ENCODE assay signal across 17 cellular contexts in genomic region chrX:133586443-133586842, GRCh38.
DNase-seq lines count a peak whose midpoint lies in the region; ATAC-seq and TF ChIP-seq lines count a peak whose summit lies in the region.
"Had no signal": no experiment of that assay in that cellular context is flagged by ENCODE, and none has a peak within 500 bp of the region (broad histone marks: within the 10 kb centered on the region; RNA-seq: fewer than 3 reads in every experiment).

No MANE protein-coding gene starts in this region.

- H3K4me1 ChIP-seq in mesendoderm (ENCODE audit: control insufficient read depth, low read depth, low read length) (no peaks in the 10 kb centered on the region), adrenal gland (replicated peaks in 1 of 2) (no peaks in the 10 kb centered on the region)
- H3K4me1 ChIP-seq: BE2C, HAP-1 had no signal

- CTCF ChIA-PET in activated CD8-positive, alpha-beta T cell treated with anti-CD3 and anti-CD28 coated beads for 36 hours (lab: Charles Lee) = no interaction called here

- H3K36me3 Mint-ChIP-seq in activated CD8-positive, alpha-beta T cell treated with anti-CD3 and anti-CD28 coated beads for 36 hours (ENCODE audit: low read depth) = no peaks in the 10 kb centered on the region
- H3K36me3 Mint-ChIP-seq: CD4-positive, alpha-beta memory T cell had no signal

- H2BK120ac ChIP-seq in mesendoderm (ENCODE audit: low read depth, low read length) = no peak overlapping the region

- H3K79me1 ChIP-seq in mesendoderm (ENCODE audit: low read length) = no peaks in the 10 kb centered on the region

- no peak overlapping the region for H3K9ac ChIP-seq in mesendoderm (ENCODE audit: low read length)

- H3K27me3 ChIP-seq in mesendoderm (ENCODE audit: insufficient read depth, low read length, poor library complexity) = no peaks in the 10 kb centered on the region
- peaks cover 24% of the 10 kb centered on the region for H3K27me3 ChIP-seq in adrenal gland
- H3K27me3 ChIP-seq: BE2C had no signal

- no peaks in the 10 kb centered on the region for H3K4me1 Mint-ChIP-seq in activated CD8-positive, alpha-beta T cell treated with anti-CD3 and anti-CD28 coated beads for 36 hours (ENCODE audit: low read depth)
- H3K4me1 Mint-ChIP-seq: CD4-positive, alpha-beta memory T cell had no signal

- H3K27me3 Mint-ChIP-seq in activated CD8-positive, alpha-beta T cell treated with anti-CD3 and anti-CD28 coated beads for 36 hours = no peaks in the 10 kb centered on the region

- POLR2A ChIA-PET in activated CD8-positive, alpha-beta T cell treated with anti-CD3 and anti-CD28 coated beads for 36 hours (lab: Charles Lee) = no interaction called here

- H3K4me3 ChIP-seq in epithelial cell of esophagus (ENCODE audit: low read length) = no peak overlapping the region
- H3K4me3 ChIP-seq in mesendoderm (ENCODE audit: low read length) = no peak overlapping the region
- H3K4me3 ChIP-seq in adrenal gland = no peak overlapping the region
- H3K4me3 ChIP-seq: HAP-1 had no signal

- H3K36me3 ChIP-seq in mesendoderm (ENCODE audit: control insufficient read depth, insufficient read depth, low read length) = no peaks in the 10 kb centered on the region
- H3K36me3 ChIP-seq in adrenal gland (replicated peaks in 1 of 2) = no peaks in the 10 kb centered on the region
- H3K36me3 ChIP-seq: BE2C had no signal

- H3K27ac ChIP-seq in mesendoderm (ENCODE audit: low read depth, low read length) (no peak overlapping the region), adrenal gland (no peak overlapping the region)

- H2BK15ac ChIP-seq in mesendoderm (replicated peaks; ENCODE audit: low read depth) = no peak overlapping the region

- H3K23ac ChIP-seq in mesendoderm (ENCODE audit: low read length) = no peak overlapping the region

- no peaks in the 10 kb centered on the region for H3K9me3 ChIP-seq in adrenal gland (replicated peaks in 1 of 3)
- H3K9me3 ChIP-seq: BE2C, HAP-1 had no signal

- no peaks in the 10 kb centered on the region for H3K9me3 Mint-ChIP-seq in activated CD8-positive, alpha-beta T cell treated with anti-CD3 and anti-CD28 coated beads for 36 hours
- H3K9me3 Mint-ChIP-seq: CD4-positive, alpha-beta memory T cell had no signal

- no peak overlapping the region for H3K4me3 Mint-ChIP-seq in activated CD8-positive, alpha-beta T cell treated with anti-CD3 and anti-CD28 coated beads for 36 hours
- H3K4me3 Mint-ChIP-seq: CD4-positive, alpha-beta memory T cell had no signal

- TF ChIP-seq POLR2A in adrenal gland (IDR thresholded peaks at IDR 0.05) = no peak

- H2BK5ac ChIP-seq in mesendoderm (ENCODE audit: low read length) = no peak overlapping the region

- no peak overlapping the region for H4K8ac ChIP-seq in mesendoderm (ENCODE audit: low read depth, low read length)

- H3K56ac ChIP-seq in mesendoderm (ENCODE audit: low read length) = no peak overlapping the region

- intact Hi-C loops in activated CD8-positive, alpha-beta T cell treated with anti-CD3 and anti-CD28 coated beads for 36 hours (cut with micrococcal nuclease) = no loop called here
- intact Hi-C loops in adrenal gland (cut with DNase I) = no loop called here

- H3K4me2 ChIP-seq in mesendoderm (ENCODE audit: low read length) = no peak overlapping the region

- H3K18ac ChIP-seq in mesendoderm (ENCODE audit: low read length) = no peak overlapping the region

- DNase-seq in AG08395 (ENCODE audit: low spot score) (peak; percentile 14), M059J (ENCODE audit: low read depth) (peak; percentile 62), epithelial cell of esophagus (ENCODE audit: low read depth) (peak; percentile 28), mesendoderm (peak; percentile 46), NCI-H1694 (lab: John Stamatoyannopoulos, UW) (no peak), adrenal gland (no peak)
- DNase-seq in activated CD8-positive, alpha-beta T cell treated with anti-CD3 and anti-CD28 coated beads for 36 hours = no peak
- DNase-seq: BE2C; CD4-positive, alpha-beta memory T cell; NCI-H1105 treated with DMSO at 0.1 percent for 48 hours; NCI-H1930; NCI-H2171 treated with DMSO at 0.1 percent for 48 hours; NCI-H510A; NCI-H82; Right ventricle myocardium superior had no signal

- no peak overlapping the region for H4K5ac ChIP-seq in mesendoderm (ENCODE audit: low read length)

- no peak overlapping the region for H3K27ac Mint-ChIP-seq in activated CD8-positive, alpha-beta T cell treated with anti-CD3 and anti-CD28 coated beads for 36 hours
- H3K27ac Mint-ChIP-seq: CD4-positive, alpha-beta memory T cell had no signal

- no peak overlapping the region for H2AK5ac ChIP-seq in mesendoderm (ENCODE audit: low read length)

- no peaks in the 10 kb centered on the region for H3K79me2 ChIP-seq in mesendoderm (ENCODE audit: control insufficient read depth, insufficient read depth, low read length)

- TF ChIP-seq CTCF in epithelial cell of esophagus (IDR thresholded peaks at IDR 0.05; ENCODE audit: insufficient read depth, low read depth, low read length, missing control alignments) (no peak), adrenal gland (IDR thresholded peaks at IDR 0.05) (no peak)
- no peak for TF ChIP-seq CTCF in activated CD8-positive, alpha-beta T cell treated with anti-CD3 and anti-CD28 coated beads for 36 hours (IDR thresholded peaks at IDR 0.05)

- no peak for ATAC-seq in activated CD8-positive, alpha-beta T cell treated with anti-CD3 and anti-CD28 coated beads for 36 hours
- ATAC-seq: Panc1 had no signal

- no CpG with 5 or more reads among the region's 4 CpGs for WGBS in mesendoderm (ENCODE audit: extremely low coverage, insufficient coverage, low lambda C conversion rate)
- WGBS in adrenal gland, 4 donors = 66 to 95% (median 77%) methylated on average over 4 of the region's 4 CpGs

- no peak overlapping the region for H3K4ac ChIP-seq in mesendoderm (ENCODE audit: low read depth, low read length)

Comparison
In these comparisons a context has a peak if more than half of its experiments do, and no peak if none do; other contexts are left out.
1. DNase-seq: peak in AG08395 (single experiment), M059J (single experiment), epithelial cell of esophagus (single experiment) and mesendoderm (single experiment); none in activated CD8-positive, alpha-beta T cell treated with anti-CD3 and anti-CD28 coated beads for 36 hours (single experiment), NCI-H1694 (single experiment) and adrenal gland (0 of 7).